In genomic region chr18:50203801-50204604, GRCh38 we compare ENCODE assay signal across 8 cellular contexts. TPM values are rescaled to one million over a fixed set of nuclear protein-coding genes. Genes with fewer than 3 reads are reported as not detected.
DNase-seq lines count a peak whose midpoint lies in the region; ATAC-seq and TF ChIP-seq lines count a peak whose summit lies in the region.

No MANE protein-coding gene starts in this region.

- peaks cover 0 to 25% (median 3%) of the 10 kb centered on the region in 9 donors for H3K27me3 ChIP-seq in heart left ventricle

- no peaks in the 10 kb centered on the region for H3K36me3 ChIP-seq in heart left ventricle

- intact Hi-C loops in activated naive CD4-positive, alpha-beta T cell treated with anti-CD3 and anti-CD28 coated beads for 36 hours (cut with micrococcal nuclease): loop anchor here (5.0 kb wide), 3 partner anchors 92 to 692 kb away; no protein-coding TSS in a partner anchor
- intact Hi-C loops in heart left ventricle (cut with DNase I): loop anchor here in 6 of 10 donors (5.0 to 10.0 kb wide), 5 partner anchors 189 to 692 kb away; no protein-coding TSS in a partner anchor

- DNase-seq in activated naive CD4-positive, alpha-beta T cell treated with anti-CD3 and anti-CD28 coated beads for 36 hours: peak; percentile 47
- no peak for DNase-seq in activated naive CD4-positive, alpha-beta T cell treated with Interleukin-2 at 50 U/mL for 16 hours
- peak; percentile 59 for DNase-seq in NCI-H1417 treated with DMSO at 0.1 percent for 48 hours (lab: John Stamatoyannopoulos, UW)
- DNase-seq in heart left ventricle: peak in 1 of 5 donors; percentile 62
- peak; percentile 30 for DNase-seq in renal cortical epithelial cell (ENCODE audit: low read depth)
- DNase-seq in immature natural killer cell: no peak
- no peak for DNase-seq in activated effector memory CD4-positive, alpha-beta T cell treated with anti-CD3 and anti-CD28 coated beads, Interleukin-2, amount 50 U/mL, for 16 hours

- peaks cover 0 to 6% (median 0%) of the 10 kb centered on the region in 12 donors for H3K9me3 ChIP-seq in heart left ventricle

- TF ChIP-seq CTCF in WI38 (IDR thresholded peaks at IDR 0.05; ENCODE audit: low read depth, low read length) (peak; percentile 33), heart left ventricle (IDR thresholded peaks at IDR 0.05) (peak; percentile 30 to 64 (median 52))

- H3K36me3 Mint-ChIP-seq in activated naive CD4-positive, alpha-beta T cell treated with anti-CD3 and anti-CD28 coated beads for 36 hours (ENCODE audit: low read depth): no peaks in the 10 kb centered on the region
- no peaks in the 10 kb centered on the region for H3K36me3 Mint-ChIP-seq in immature natural killer cell

- H3K27ac ChIP-seq in heart left ventricle: no peak overlapping the region

- CTCF ChIA-PET in activated naive CD4-positive, alpha-beta T cell treated with anti-CD3 and anti-CD28 coated beads for 36 hours (lab: Charles Lee): interaction anchor here (0.6 to 3.1 kb wide), 19 partner anchors 9 to 694 kb away, joined by 3 to 17 read pairs (median 4); partner anchors contain the start of gene MYO5B

- H3K9me3 Mint-ChIP-seq in activated naive CD4-positive, alpha-beta T cell treated with anti-CD3 and anti-CD28 coated beads for 36 hours: peaks cover 2% of the 10 kb centered on the region
- H3K9me3 Mint-ChIP-seq in immature natural killer cell: no peaks in the 10 kb centered on the region

- peaks cover 33% of the 10 kb centered on the region for H3K27me3 Mint-ChIP-seq in activated naive CD4-positive, alpha-beta T cell treated with anti-CD3 and anti-CD28 coated beads for 36 hours (ENCODE audit: low read depth)
- peaks cover 12 to 26% (median 13%) of the 10 kb centered on the region in 3 donors for H3K27me3 Mint-ChIP-seq in immature natural killer cell (ENCODE audit: low read depth in 3 of 3)

- no peak overlapping the region for H3K27ac Mint-ChIP-seq in activated naive CD4-positive, alpha-beta T cell treated with anti-CD3 and anti-CD28 coated beads for 36 hours
- no peak overlapping the region for H3K27ac Mint-ChIP-seq in immature natural killer cell

- no peak for TF ChIP-seq POLR2A in heart left ventricle (IDR thresholded peaks at IDR 0.05)

- peaks cover 10% of the 10 kb centered on the region for H3K4me1 Mint-ChIP-seq in activated naive CD4-positive, alpha-beta T cell treated with anti-CD3 and anti-CD28 coated beads for 36 hours (ENCODE audit: low read depth)
- peaks cover 0 to 11% of the 10 kb centered on the region in 2 donors for H3K4me1 Mint-ChIP-seq in immature natural killer cell

- 19 to 21% (median 20%) methylated on average over 24 of the region's 24 CpGs for WGBS in heart left ventricle, 4 donors

- H3K4me1 ChIP-seq in heart left ventricle: peaks cover 0 to 6% (median 0%) of the 10 kb centered on the region in 12 donors

- peak in 3 of 4 donors; percentile 37 to 71 (median 41) for ATAC-seq in heart left ventricle

- no peak overlapping the region for H3K4me3 ChIP-seq in WI38 (ENCODE audit: low read depth, low read length)
- peak overlapping the region in 2 of 12 donors; percentile 13 to 19 for H3K4me3 ChIP-seq in heart left ventricle

- peak overlapping the region; percentile 39 for H3K4me3 Mint-ChIP-seq in activated naive CD4-positive, alpha-beta T cell treated with anti-CD3 and anti-CD28 coated beads for 36 hours
- H3K4me3 Mint-ChIP-seq in immature natural killer cell: no peak overlapping the region

RNA-seq across cellular contexts. Expression of gene MYO5B, which starts 9.1 kb away (rescaled TPM):
- under 1 TPM; 0.02 to 0.12 TPM for total RNA-seq in activated naive CD4-positive, alpha-beta T cell treated with anti-CD3 and anti-CD28 coated beads for 36 hours
- total RNA-seq in heart left ventricle (1 to 10 TPM in 7 of 9 donors, under 1 TPM in 2; 0.51 to 5.9 (median 1.6) TPM), renal cortical epithelial cell (50.0 and 79.2 TPM in 2 replicates)
- polyA plus RNA-seq in heart left ventricle (under 1 TPM; 0.75 to 0.84 TPM), immature natural killer cell (under 1 TPM in 1 of 3 donors, not detected in 2; 0.04 TPM)

Comparison
In these comparisons a context has a peak if more than half of its experiments do, and no peak if none do; other contexts are left out.
1. DNase-seq: peak in activated naive CD4-positive, alpha-beta T cell treated with anti-CD3 and anti-CD28 coated beads for 36 hours (single experiment), NCI-H1417 treated with DMSO at 0.1 percent for 48 hours (single experiment) and renal cortical epithelial cell (single experiment); none in activated naive CD4-positive, alpha-beta T cell treated with Interleukin-2 at 50 U/mL for 16 hours (single experiment), immature natural killer cell (0 of 3) and activated effector memory CD4-positive, alpha-beta T cell treated with anti-CD3 and anti-CD28 coated beads, Interleukin-2, amount 50 U/mL, for 16 hours (single experiment).